Comparison of ENCODE assay signal across 16 cellular contexts in genomic region chr1:168966217-168966616, GRCh38.
DNase-seq lines count a peak whose midpoint lies in the region; ATAC-seq and TF ChIP-seq lines count a peak whose summit lies in the region.
"Had no signal": no experiment of that assay in that cellular context is flagged by ENCODE, and none has a peak within 500 bp of the region (broad histone marks: within the 10 kb centered on the region; RNA-seq: fewer than 3 reads in every experiment).

No MANE protein-coding gene starts in this region.

- H3K4me1 ChIP-seq in endodermal cell (ENCODE audit: control insufficient read depth, insufficient read depth, low read length), result no peaks in the 10 kb centered on the region
- H3K4me1 ChIP-seq: Caco-2 had no signal

- no peaks in the 10 kb centered on the region for H3K4me1 Mint-ChIP-seq in endodermal cell
- H3K4me1 Mint-ChIP-seq in naive thymus-derived CD8-positive, alpha-beta T cell, result no peaks in the 10 kb centered on the region
- H3K4me1 Mint-ChIP-seq: CD14-positive monocyte; CD8-positive, alpha-beta memory T cell; IgD-negative memory B cell had no signal

- H3K9ac ChIP-seq in endodermal cell (ENCODE audit: extremely low read depth, low read length, poor library complexity, severe bottlenecking), result no peak overlapping the region

- H3K27ac Mint-ChIP-seq in endodermal cell, result no peak overlapping the region
- no peak overlapping the region for H3K27ac Mint-ChIP-seq in naive thymus-derived CD8-positive, alpha-beta T cell
- H3K27ac Mint-ChIP-seq: CD8-positive, alpha-beta memory T cell; GM23338; H9; IgD-negative memory B cell had no signal

- WGBS in endodermal cell (ENCODE audit: insufficient coverage in 1 of 2, insufficient read length in 1 of 2), 2 experiments, result 92% methylated on average over 2 of the region's 2 CpGs; no CpG with 5 or more reads in 1 of the 2 experiments

- no peaks in the 10 kb centered on the region for H3K9me3 Mint-ChIP-seq in endodermal cell
- H3K9me3 Mint-ChIP-seq in naive thymus-derived CD8-positive, alpha-beta T cell, result peaks cover 0 to 2% (median 0%) of the 10 kb centered on the region in 9 donors
- H3K9me3 Mint-ChIP-seq: CD14-positive monocyte; CD8-positive, alpha-beta memory T cell; GM23338; H9; IgD-negative memory B cell had no signal

- H3K36me3 ChIP-seq in endodermal cell (ENCODE audit: control insufficient read depth, insufficient read depth, low read length), result no peaks in the 10 kb centered on the region

- H3K36me3 Mint-ChIP-seq in endodermal cell (ENCODE audit: low read depth), result no peaks in the 10 kb centered on the region
- H3K36me3 Mint-ChIP-seq in naive thymus-derived CD8-positive, alpha-beta T cell, result no peaks in the 10 kb centered on the region
- H3K36me3 Mint-ChIP-seq: CD14-positive monocyte, IgD-negative memory B cell had no signal

- no peaks in the 10 kb centered on the region for H3K27me3 ChIP-seq in endodermal cell (ENCODE audit: control insufficient read depth, insufficient read depth, low read length, poor library complexity, severe bottlenecking)

- ATAC-seq in naive thymus-derived CD8-positive, alpha-beta T cell, result no peak
- no peak for ATAC-seq in HG03139 (IDR thresholded peaks at IDR 0.05; ENCODE audit: unreplicated experiment)
- ATAC-seq: GM23338 had no signal

- H3K4me3 Mint-ChIP-seq in endodermal cell, result no peak overlapping the region
- no peak overlapping the region for H3K4me3 Mint-ChIP-seq in naive thymus-derived CD8-positive, alpha-beta T cell
- H3K4me3 Mint-ChIP-seq: CD14-positive monocyte; CD8-positive, alpha-beta memory T cell; GM23338; H9; IgD-negative memory B cell had no signal

- TF ChIP-seq CTCF in 22Rv1 (IDR thresholded peaks at IDR 0.05) (0 out of 2 replicates have a peak, but pooled peaks have one; percentile 9), endodermal cell (conservative IDR thresholded peaks at IDR 0.05) (peak; percentile 52)

- H3K27ac ChIP-seq in 22Rv1 (no peak overlapping the region), endodermal cell (ENCODE audit: low read depth, low read length) (no peak overlapping the region)

- H3K27me3 Mint-ChIP-seq in endodermal cell (ENCODE audit: insufficient read depth), result no peaks in the 10 kb centered on the region
- H3K27me3 Mint-ChIP-seq in naive thymus-derived CD8-positive, alpha-beta T cell, result peaks cover 0 to 8% (median 6%) of the 10 kb centered on the region in 5 donors
- H3K27me3 Mint-ChIP-seq: IgD-negative memory B cell had no signal

- H3K4me3 ChIP-seq in endodermal cell (ENCODE audit: low read length), result no peak overlapping the region
- H3K4me3 ChIP-seq: GM23338 had no signal

- DNase-seq in DMS53 (lab: John Stamatoyannopoulos, UW) (peak; percentile 52), NCI-H524 (lab: John Stamatoyannopoulos, UW) (peak; percentile 89 to 96), endodermal cell (no peak)
- no peak for DNase-seq in stimulated activated CD4-positive, alpha-beta T cell treated with anti-CD3 and anti-CD28 coated beads, Interleukin-4, amount 100 ng/mL, for 1 hour
- DNase-seq in naive thymus-derived CD8-positive, alpha-beta T cell, result no peak
- DNase-seq: Caco-2; CD8-positive, alpha-beta memory T cell; DND-41; GDM1; H9; KG1 had no signal

- POLR2A ChIA-PET in naive thymus-derived CD8-positive, alpha-beta T cell (lab: Charles Lee), result no interaction called here

- no peaks in the 10 kb centered on the region for H3K9me3 ChIP-seq in endodermal cell (ENCODE audit: control insufficient read depth, low read length)
- H3K9me3 ChIP-seq: Caco-2 had no signal

Comparison
In these comparisons a context has a peak if more than half of its experiments do, and no peak if none do; other contexts are left out.
1. DNase-seq: peak in DMS53 (single experiment) and NCI-H524 (2 of 2); none in endodermal cell (single experiment), stimulated activated CD4-positive, alpha-beta T cell treated with anti-CD3 and anti-CD28 coated beads, Interleukin-4, amount 100 ng/mL, for 1 hour (single experiment) and naive thymus-derived CD8-positive, alpha-beta T cell (0 of 10).